ENCODE assay signal across 10 cellular contexts in genomic region chr17:37273419-37274051, GRCh38.
DNase-seq lines count a peak whose midpoint lies in the region; ATAC-seq, FAIRE-seq and TF ChIP-seq lines count a peak whose summit lies in the region.
"Had no signal": no experiment of that assay in that cellular context is flagged by ENCODE, and none has a peak within 500 bp of the region (broad histone marks: within the 10 kb centered on the region; RNA-seq: fewer than 3 reads in every experiment).

No MANE protein-coding gene starts in this region.

- H3K9me3 ChIP-seq in endothelial cell of umbilical vein (replicated peaks; ENCODE audit: control insufficient read depth, insufficient read depth, low read length): no peaks in the 10 kb centered on the region

- dilution Hi-C loops in endothelial cell of umbilical vein (cut with MboI; ENCODE audit: extremely low pct_ligation_motif_present, low sequenced_read_pairs): no loop called here

- POLR2A ChIA-PET in endothelial cell of umbilical vein (lab: Charles Lee): no interaction called here

- TF ChIP-seq CTCF in endothelial cell of umbilical vein (IDR thresholded peaks at IDR 0.05; ENCODE audit: extremely low read depth in 1 of 2, insufficient read depth in 1 of 2, low read depth in 1 of 2, low read length in 2 of 2): no peak

- H2AFZ ChIP-seq in endothelial cell of umbilical vein (ENCODE audit: low read depth, low read length): no peak overlapping the region

- DNase-seq in GM03348 (ENCODE audit: low spot score): peak; percentile 40
- DNase-seq in NCI-H82 treated with DMSO at 0.1 percent for 48 hours (lab: John Stamatoyannopoulos, UW; ENCODE audit: unreplicated experiment): peak; percentile 86
- peak; percentile 62 for DNase-seq in endothelial cell of umbilical vein (ENCODE audit: low read depth, low spot score)
- peak; percentile 25 for DNase-seq in renal cortical epithelial cell (ENCODE audit: low read depth)
- DNase-seq in putamen (ENCODE audit: low spot score): no peak
- DNase-seq in activated CD4-positive, alpha-beta T cell treated with anti-CD3 and anti-CD28 coated beads for 1 hour: no peak
- DNase-seq: NCI-H1694 had no signal

- intact Hi-C loops in endothelial cell of umbilical vein (cut with micrococcal nuclease): no loop called here

- CTCF ChIA-PET in endothelial cell of umbilical vein (lab: Charles Lee): interaction anchor here (0.9 to 2.9 kb wide), 3 partner anchors 11 to 100 kb away, joined by 3 to 16 read pairs (median 9); no protein-coding TSS in a partner anchor

- H3K79me2 ChIP-seq in endothelial cell of umbilical vein (ENCODE audit: control insufficient read depth, insufficient read depth, low read length): peaks cover 2% of the 10 kb centered on the region

- H3K27ac ChIP-seq in endothelial cell of umbilical vein (ENCODE audit: insufficient read depth, low read depth, low read length): no peak overlapping the region

- H3K4me3 ChIP-seq in endothelial cell of umbilical vein (replicated peaks in 1 of 3; ENCODE audit: insufficient read depth in 1 of 3, low read depth in 1 of 3, low read length in 3 of 3): no peak overlapping the region

- ATAC-seq in GM21528 (IDR thresholded peaks at IDR 0.05; ENCODE audit: low FRiP score, unreplicated experiment) (no peak), HG03460 (IDR thresholded peaks at IDR 0.05; ENCODE audit: unreplicated experiment) (no peak)

- no peak for TF ChIP-seq POLR2A in endothelial cell of umbilical vein (IDR thresholded peaks at IDR 0.05; ENCODE audit: low read depth, low read length)

- H3K36me3 ChIP-seq in endothelial cell of umbilical vein (ENCODE audit: control insufficient read depth in 2 of 2, extremely low read depth in 1 of 2, insufficient read depth in 2 of 2, low read length in 2 of 2): peaks cover 2 to 23% of the 10 kb centered on the region in 2 experiments

- no peak overlapping the region for H3K4me2 ChIP-seq in endothelial cell of umbilical vein (ENCODE audit: insufficient read depth, low read length)

- no peak overlapping the region for H3K9ac ChIP-seq in endothelial cell of umbilical vein (replicated peaks; ENCODE audit: extremely low read depth, insufficient read depth, low read length)

- H3K4me1 ChIP-seq in endothelial cell of umbilical vein (ENCODE audit: control insufficient read depth, extremely low read depth, insufficient read depth, low read length): peaks cover 5% of the 10 kb centered on the region

- H3K27me3 ChIP-seq in endothelial cell of umbilical vein (ENCODE audit: control insufficient read depth in 2 of 2, insufficient read depth in 2 of 2, low read length in 2 of 2): no peaks in the 10 kb centered on the region

- FAIRE-seq in endothelial cell of umbilical vein (lab: Jason Lieb, UNC): no peak
- FAIRE-seq: endometrium had no signal

- BruUV-seq in endothelial cell of umbilical vein (replicated peaks; lab: Mats Ljungman, UMichigan): no TSS peak

- no peaks in the 10 kb centered on the region for H4K20me1 ChIP-seq in endothelial cell of umbilical vein (replicated peaks; ENCODE audit: control insufficient read depth, extremely low read depth, insufficient read depth, low read length)

- no peaks in the 10 kb centered on the region for H3K9me1 ChIP-seq in endothelial cell of umbilical vein (replicated peaks; ENCODE audit: control insufficient read depth, extremely low read depth, insufficient read depth, low read length)

TF ChIP-seq in endothelial cell of umbilical vein, 7 proteins besides CTCF, POLR2A, EP300 and RAD21:
- no peak for TF ChIP-seq MYC (IDR thresholded peaks at IDR 0.05; ENCODE audit: low read depth, low read length)
- no peak for TF ChIP-seq EZH2 (IDR thresholded peaks at IDR 0.05; ENCODE audit: borderline replicate concordance, low read depth, low read length, severe bottlenecking)
- no peak for TF ChIP-seq GATA2 (IDR thresholded peaks at IDR 0.05; ENCODE audit: insufficient read depth, insufficient read length, low read depth, low read length)
- TF ChIP-seq JUN (IDR thresholded peaks at IDR 0.05; ENCODE audit: borderline replicate concordance, insufficient read depth, insufficient read length, low read depth): no peak
- no peak for TF ChIP-seq POLR2AphosphoS5 (IDR thresholded peaks at IDR 0.05; ENCODE audit: insufficient read depth, low read depth, low read length)
- TF ChIP-seq FOS (IDR thresholded peaks at IDR 0.05; ENCODE audit: borderline replicate concordance, insufficient read depth, low read length): no peak
- TF ChIP-seq MAX (IDR thresholded peaks at IDR 0.05; ENCODE audit: insufficient read depth, insufficient read length): no peak

Comparison
In these comparisons a context has a peak if more than half of its experiments do, and no peak if none do; other contexts are left out.
1. DNase-seq: peak in GM03348 (single experiment), NCI-H82 treated with DMSO at 0.1 percent for 48 hours (single experiment), endothelial cell of umbilical vein (single experiment) and renal cortical epithelial cell (single experiment); none in putamen (single experiment) and activated CD4-positive, alpha-beta T cell treated with anti-CD3 and anti-CD28 coated beads for 1 hour (single experiment).